ENCODE assay signal across 1 cellular context in the genomic region with DNA sequence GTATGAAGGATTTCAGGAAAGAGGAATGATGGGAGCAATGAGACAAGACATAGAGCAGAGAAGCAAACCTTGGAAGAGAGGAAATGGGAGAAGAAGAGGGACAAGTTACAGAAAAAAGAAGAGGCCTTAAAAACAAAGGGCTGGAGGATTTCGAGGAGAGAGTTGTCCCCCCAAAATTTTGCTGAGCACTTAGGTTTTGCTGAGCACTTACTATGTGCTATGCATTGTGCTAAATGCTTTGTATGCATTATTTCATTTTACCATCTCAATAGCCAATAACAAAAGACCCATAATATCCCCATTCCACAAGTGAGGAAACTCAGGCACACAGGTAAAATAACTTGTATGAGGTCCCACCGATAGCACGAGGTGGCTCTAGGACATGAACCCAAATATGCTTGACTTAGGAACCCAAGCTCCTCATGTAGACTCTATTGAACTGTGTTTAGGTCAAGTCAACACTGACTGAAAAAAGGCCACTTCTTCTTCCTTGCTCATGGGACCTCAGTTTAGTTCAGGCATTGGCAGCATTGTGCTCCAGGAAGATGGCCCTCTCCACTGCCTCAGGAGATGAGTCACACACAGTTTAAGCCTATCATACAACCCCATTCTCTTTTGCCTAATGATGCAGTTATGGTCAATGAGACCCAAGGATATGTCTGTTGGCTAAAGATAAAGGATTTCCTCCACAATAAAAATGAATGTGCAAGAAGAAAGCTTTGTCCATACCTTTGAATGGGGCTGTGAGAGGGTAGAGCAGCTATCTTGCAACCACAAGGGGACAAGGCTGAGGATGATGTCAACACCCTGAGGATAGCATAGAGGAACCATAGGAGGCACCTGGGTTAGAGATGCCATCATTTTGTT.
TF ChIP-seq lines count a peak whose summit lies in the region.

No MANE protein-coding gene starts in this region.

TF ChIP-seq in K562, 482 proteins besides CTCF, POLR2A, EP300 and RAD21 (continues in another document):
- TF ChIP-seq MEF2D (tag; conservative IDR thresholded peaks at IDR 0.05; ENCODE audit: low read depth) (peak; percentile 70), ILK (tag; IDR thresholded peaks at IDR 0.05; ENCODE audit: borderline replicate concordance, low read depth) (0 out of 2 replicates have a peak, but pooled peaks have one; percentile 24), THRAP3 (IDR thresholded peaks at IDR 0.05; ENCODE audit: borderline replicate concordance) (peak; percentile 15; the same call in 1 of the 2 replicates), DLX4 (CRISPR knock-in tag; IDR thresholded peaks at IDR 0.05) (no peak), ZNF444 (CRISPR knock-in tag; IDR thresholded peaks at IDR 0.05) (no peak), SETDB1 (IDR thresholded peaks at IDR 0.05; ENCODE audit: low read length) (no peak), ETV5 (CRISPR knock-in tag; IDR thresholded peaks at IDR 0.05; ENCODE audit: low read depth) (peak; percentile 72; the same call in 1 of the 2 replicates), SAP30 (IDR thresholded peaks at IDR 0.05; ENCODE audit: borderline replicate concordance, insufficient read depth, low read depth, low read length, poor library complexity, severe bottlenecking) (no peak), NR4A1 (CRISPR knock-in tag; IDR thresholded peaks at IDR 0.05) (no peak), NR4A1 (tag; IDR thresholded peaks at IDR 0.05) (peak; percentile 33; the same call in 1 of the 2 replicates), NFRKB (IDR thresholded peaks at IDR 0.05; ENCODE audit: low read depth) (peak; percentile 93), NR2C2 (CRISPR knock-in tag; IDR thresholded peaks at IDR 0.05) (no peak), NR2C2 (tag; IDR thresholded peaks at IDR 0.05) (no peak), PHB2 (IDR thresholded peaks at IDR 0.05; ENCODE audit: low read depth) (peak; percentile 87), TAF7 (tag; IDR thresholded peaks at IDR 0.05) (0 out of 2 replicates have a peak, but pooled peaks have one; percentile 25), CAMTA2 (CRISPR knock-in tag; conservative IDR thresholded peaks at IDR 0.05) (no peak), POLR3G (IDR thresholded peaks at IDR 0.05; ENCODE audit: extremely low read depth, insufficient read length, insufficient replicate concordance) (no peak), KDM2B (CRISPR knock-in tag; IDR thresholded peaks at IDR 0.05) (no peak), CBFB (CRISPR knock-in tag; IDR thresholded peaks at IDR 0.05) (0 out of 2 replicates have a peak, but pooled peaks have one; percentile 39), HMGN3 (IDR thresholded peaks at IDR 0.05; ENCODE audit: borderline replicate concordance, extremely low read depth, insufficient read length, low read depth, low read length) (peak; percentile 56), PATZ1 (CRISPR knock-in tag; IDR thresholded peaks at IDR 0.05; ENCODE audit: borderline replicate concordance) (no peak), STAT5B (CRISPR knock-in tag; IDR thresholded peaks at IDR 0.05) (0 out of 2 replicates have a peak, but pooled peaks have one; percentile 26), NR3C1 (CRISPR knock-in tag; IDR thresholded peaks at IDR 0.05) (no peak), ZNF830 (CRISPR knock-in tag; IDR thresholded peaks at IDR 0.05) (no peak), SNIP1 (IDR thresholded peaks at IDR 0.05; ENCODE audit: low read depth) (no peak), SMARCC2 (IDR thresholded peaks at IDR 0.05; ENCODE audit: low read depth) (peak; percentile 99), ZNF518B (CRISPR knock-in tag; IDR thresholded peaks at IDR 0.05) (no peak), GTF3C2 (IDR thresholded peaks at IDR 0.05; ENCODE audit: borderline replicate concordance, extremely low read depth, insufficient read length) (no peak), TAF9B (IDR thresholded peaks at IDR 0.05; ENCODE audit: partially characterized antibody) (no peak), CC2D1A (IDR thresholded peaks at IDR 0.05) (peak; percentile 94; the same call in 1 of the 2 replicates), CBFA2T2 (conservative IDR thresholded peaks at IDR 0.05) (peak; percentile 99)
- TF ChIP-seq, protein P1, sequence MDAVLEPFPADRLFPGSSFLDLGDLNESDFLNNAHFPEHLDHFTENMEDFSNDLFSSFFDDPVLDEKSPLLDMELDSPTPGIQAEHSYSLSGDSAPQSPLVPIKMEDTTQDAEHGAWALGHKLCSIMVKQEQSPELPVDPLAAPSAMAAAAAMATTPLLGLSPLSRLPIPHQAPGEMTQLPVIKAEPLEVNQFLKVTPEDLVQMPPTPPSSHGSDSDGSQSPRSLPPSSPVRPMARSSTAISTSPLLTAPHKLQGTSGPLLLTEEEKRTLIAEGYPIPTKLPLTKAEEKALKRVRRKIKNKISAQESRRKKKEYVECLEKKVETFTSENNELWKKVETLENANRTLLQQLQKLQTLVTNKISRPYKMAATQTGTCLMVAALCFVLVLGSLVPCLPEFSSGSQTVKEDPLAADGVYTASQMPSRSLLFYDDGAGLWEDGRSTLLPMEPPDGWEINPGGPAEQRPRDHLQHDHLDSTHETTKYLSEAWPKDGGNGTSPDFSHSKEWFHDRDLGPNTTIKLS (IDR thresholded peaks at IDR 0.05; ENCODE audit: borderline replicate concordance, low read depth) = peak; percentile 6; the same call in 1 of the 2 replicates
- TF ChIP-seq, protein P2, sequence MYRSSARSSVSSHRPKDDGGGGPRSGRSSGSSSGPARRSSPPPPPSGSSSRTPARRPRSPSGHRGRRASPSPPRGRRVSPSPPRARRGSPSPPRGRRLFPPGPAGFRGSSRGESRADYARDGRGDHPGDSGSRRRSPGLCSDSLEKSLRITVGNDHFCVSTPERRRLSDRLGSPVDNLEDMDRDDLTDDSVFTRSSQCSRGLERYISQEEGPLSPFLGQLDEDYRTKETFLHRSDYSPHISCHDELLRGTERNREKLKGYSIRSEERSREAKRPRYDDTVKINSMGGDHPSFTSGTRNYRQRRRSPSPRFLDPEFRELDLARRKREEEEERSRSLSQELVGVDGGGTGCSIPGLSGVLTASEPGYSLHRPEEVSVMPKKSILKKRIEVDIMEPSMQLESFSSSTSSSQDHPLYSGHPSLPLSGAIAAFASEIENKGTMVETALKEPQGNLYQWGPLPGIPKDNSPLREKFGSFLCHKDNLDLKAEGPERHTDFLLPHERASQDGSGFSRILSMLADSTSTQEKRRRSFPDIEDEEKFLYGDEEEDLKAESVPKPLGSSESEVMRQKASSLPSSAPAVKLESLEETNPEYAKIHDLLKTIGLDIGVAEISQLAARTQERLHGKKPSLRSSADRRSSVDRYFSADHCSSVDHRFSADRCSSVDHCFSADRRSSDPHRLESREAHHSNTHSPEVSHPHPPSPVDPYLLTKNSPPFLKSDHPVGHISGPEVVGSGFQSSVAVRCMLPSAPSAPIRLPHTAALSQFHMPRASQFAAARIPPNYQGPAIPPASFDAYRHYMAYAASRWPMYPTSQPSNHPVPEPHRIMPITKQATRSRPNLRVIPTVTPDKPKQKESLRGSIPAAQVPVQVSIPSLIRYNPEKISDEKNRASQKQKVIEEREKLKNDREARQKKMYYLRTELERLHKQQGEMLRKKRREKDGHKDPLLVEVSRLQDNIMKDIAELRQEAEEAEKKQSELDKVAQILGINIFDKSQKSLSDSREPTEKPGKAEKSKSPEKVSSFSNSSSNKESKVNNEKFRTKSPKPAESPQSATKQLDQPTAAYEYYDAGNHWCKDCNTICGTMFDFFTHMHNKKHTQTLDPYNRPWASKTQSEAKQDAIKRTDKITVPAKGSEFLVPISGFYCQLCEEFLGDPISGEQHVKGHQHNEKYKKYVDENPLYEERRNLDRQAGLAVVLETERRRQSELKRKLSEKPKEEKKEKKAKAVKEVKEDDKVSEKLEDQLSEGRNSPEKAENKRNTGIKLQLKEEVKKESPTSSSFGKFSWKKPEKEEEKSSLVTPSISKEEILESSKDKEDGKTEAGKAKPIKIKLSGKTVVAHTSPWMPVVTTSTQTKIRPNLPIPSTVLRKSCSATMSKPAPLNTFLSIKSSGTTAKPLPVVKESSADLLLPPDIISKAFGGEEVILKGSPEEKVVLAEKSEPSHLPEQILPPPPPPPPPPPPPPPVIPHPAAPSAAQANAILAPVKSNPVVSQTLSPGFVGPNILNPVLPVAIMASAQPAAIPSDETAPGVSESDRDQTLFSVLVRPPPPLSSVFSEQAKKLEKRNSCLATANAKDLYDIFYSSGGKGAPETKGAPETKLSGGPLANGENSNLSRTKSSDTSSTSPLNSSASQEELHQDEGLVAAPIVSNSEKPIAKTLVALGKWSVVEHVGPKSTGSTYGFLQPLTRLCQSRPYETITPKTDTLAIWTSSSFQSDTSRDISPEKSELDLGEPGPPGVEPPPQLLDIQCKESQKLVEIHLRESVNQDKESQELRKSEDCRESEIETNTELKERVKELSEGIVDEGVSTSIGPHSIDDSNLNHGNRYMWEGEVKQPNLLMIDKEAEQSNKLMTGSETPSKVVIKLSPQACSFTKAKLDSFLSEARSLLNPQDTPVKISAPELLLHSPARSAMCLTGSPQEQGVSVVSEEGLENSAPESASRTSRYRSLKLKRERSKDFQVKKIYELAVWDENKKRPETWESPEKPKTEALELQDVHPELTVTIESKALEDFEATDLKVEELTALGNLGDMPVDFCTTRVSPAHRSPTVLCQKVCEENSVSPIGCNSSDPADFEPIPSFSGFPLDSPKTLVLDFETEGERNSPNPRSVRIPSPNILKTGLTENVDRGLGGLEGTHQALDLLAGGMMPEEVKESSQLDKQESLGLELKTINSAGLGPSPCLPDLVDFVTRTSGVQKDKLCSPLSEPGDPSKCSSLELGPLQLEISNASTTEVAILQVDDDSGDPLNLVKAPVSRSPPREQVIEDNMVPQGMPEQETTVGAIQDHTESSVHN (IDR thresholded peaks at IDR 0.05; ENCODE audit: borderline replicate concordance in 1 of 2, low read depth in 1 of 2) = peak in 1 of 2 experiments; percentile 66; a peak in 1 of 4 replicates
- TF ChIP-seq, protein P3, sequence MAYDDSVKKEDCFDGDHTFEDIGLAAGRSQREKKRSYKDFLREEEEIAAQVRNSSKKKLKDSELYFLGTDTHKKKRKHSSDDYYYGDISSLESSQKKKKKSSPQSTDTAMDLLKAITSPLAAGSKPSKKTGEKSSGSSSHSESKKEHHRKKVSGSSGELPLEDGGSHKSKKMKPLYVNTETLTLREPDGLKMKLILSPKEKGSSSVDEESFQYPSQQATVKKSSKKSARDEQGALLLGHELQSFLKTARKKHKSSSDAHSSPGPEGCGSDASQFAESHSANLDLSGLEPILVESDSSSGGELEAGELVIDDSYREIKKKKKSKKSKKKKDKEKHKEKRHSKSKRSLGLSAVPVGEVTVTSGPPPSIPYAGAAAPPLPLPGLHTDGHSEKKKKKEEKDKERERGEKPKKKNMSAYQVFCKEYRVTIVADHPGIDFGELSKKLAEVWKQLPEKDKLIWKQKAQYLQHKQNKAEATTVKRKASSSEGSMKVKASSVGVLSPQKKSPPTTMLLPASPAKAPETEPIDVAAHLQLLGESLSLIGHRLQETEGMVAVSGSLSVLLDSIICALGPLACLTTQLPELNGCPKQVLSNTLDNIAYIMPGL (CRISPR knock-in tag; IDR thresholded peaks at IDR 0.05) = no peak
